In genomic region chr1:11650331-11650991, GRCh38 we compare ENCODE assay signal across 1 cellular context.
TF ChIP-seq lines count a peak whose summit lies in the region.

No MANE protein-coding gene starts in this region.

TF ChIP-seq in H1, 55 proteins besides CTCF, POLR2A, EP300 and RAD21 (continued from another document):
- TF ChIP-seq MAX (IDR thresholded peaks at IDR 0.05), result peak; percentile 72
- TF ChIP-seq GABPA (IDR thresholded peaks at IDR 0.05; ENCODE audit: borderline replicate concordance, insufficient read depth, low read length), result no peak
- TF ChIP-seq ATF2 (IDR thresholded peaks at IDR 0.05; ENCODE audit: low read length), result no peak
- no peak for TF ChIP-seq SAP30 (IDR thresholded peaks at IDR 0.05; ENCODE audit: insufficient read depth, insufficient replicate concordance, low read length)
- no peak for TF ChIP-seq CHD7 (IDR thresholded peaks at IDR 0.05; ENCODE audit: insufficient replicate concordance, low read length)
- TF ChIP-seq SRF (IDR thresholded peaks at IDR 0.05; ENCODE audit: low read depth, low read length), result no peak
- no peak for TF ChIP-seq TEAD4 (IDR thresholded peaks at IDR 0.05; ENCODE audit: low read depth, low read length)
- no peak for TF ChIP-seq RXRA (IDR thresholded peaks at IDR 0.05; ENCODE audit: insufficient read depth, low read depth, low read length)
- TF ChIP-seq SUZ12 (IDR thresholded peaks at IDR 0.05; ENCODE audit: low read length), result no peak
- peak; percentile 40 for TF ChIP-seq TAF7 (optimal IDR thresholded peaks at IDR 0.05; ENCODE audit: borderline replicate concordance, low read depth, low read length)
- TF ChIP-seq YY1 (IDR thresholded peaks at IDR 0.05; ENCODE audit: low read depth, low read length), result no peak
- TF ChIP-seq HDAC2 (IDR thresholded peaks at IDR 0.05; ENCODE audit: borderline replicate concordance in 1 of 2, low read depth in 2 of 2, low read length in 2 of 2), result peak in 1 of 2 experiments; percentile 65; a peak in 1 of 4 replicates
- TF ChIP-seq CHD2 (IDR thresholded peaks at IDR 0.05; ENCODE audit: low read length), result no peak
- TF ChIP-seq NRF1 (IDR thresholded peaks at IDR 0.05; ENCODE audit: low read depth, low read length), result no peak
- no peak for TF ChIP-seq TBP (IDR thresholded peaks at IDR 0.05; ENCODE audit: low read depth, low read length)
- TF ChIP-seq CBX5 (IDR thresholded peaks at IDR 0.05; ENCODE audit: low read depth, low read length), result no peak
- no peak for TF ChIP-seq TCF12 (IDR thresholded peaks at IDR 0.05; ENCODE audit: low read depth, low read length)
- TF ChIP-seq CEBPB (IDR thresholded peaks at IDR 0.05; ENCODE audit: low read depth, low read length), result no peak
- peak; percentile 31; the same call in 1 of the 2 replicates for TF ChIP-seq BACH1 (IDR thresholded peaks at IDR 0.05; ENCODE audit: low read length)
- no peak for TF ChIP-seq SIX5 (IDR thresholded peaks at IDR 0.05; ENCODE audit: low read depth, low read length)
- TF ChIP-seq ATF3 (IDR thresholded peaks at IDR 0.05; ENCODE audit: insufficient read depth, low read depth, low read length), result no peak
- no peak for TF ChIP-seq ASH2L (IDR thresholded peaks at IDR 0.05; ENCODE audit: low read length)
- no peak for TF ChIP-seq JUND (IDR thresholded peaks at IDR 0.05; ENCODE audit: low read length)
- TF ChIP-seq TAF1 (IDR thresholded peaks at IDR 0.05; ENCODE audit: low read depth, low read length), result no peak
- TF ChIP-seq RFX5 (IDR thresholded peaks at IDR 0.05; ENCODE audit: borderline replicate concordance, low read depth, low read length), result no peak
- no peak for TF ChIP-seq SP1 (IDR thresholded peaks at IDR 0.05; ENCODE audit: low read depth, low read length)
- no peak for TF ChIP-seq KDM5A (IDR thresholded peaks at IDR 0.05; ENCODE audit: low read length)
- no peak for TF ChIP-seq CBX8 (IDR thresholded peaks at IDR 0.05; ENCODE audit: borderline replicate concordance, low read depth, low read length)
- no peak for TF ChIP-seq HDAC6 (IDR thresholded peaks at IDR 0.05; ENCODE audit: low read depth, low read length)
- no peak for TF ChIP-seq SP4 (IDR thresholded peaks at IDR 0.05; ENCODE audit: low read length)
- no peak for TF ChIP-seq BRCA1 (IDR thresholded peaks at IDR 0.05; ENCODE audit: low read depth, low read length)
- no peak for TF ChIP-seq POLR2AphosphoS5 (IDR thresholded peaks at IDR 0.05; ENCODE audit: low read depth, low read length)
- TF ChIP-seq CHD1 (IDR thresholded peaks at IDR 0.05; ENCODE audit: low read depth, low read length), result no peak
- TF ChIP-seq POU5F1 (IDR thresholded peaks at IDR 0.05; ENCODE audit: low read depth, low read length), result no peak
- TF ChIP-seq JUN (IDR thresholded peaks at IDR 0.05; ENCODE audit: low read depth, low read length), result no peak
- TF ChIP-seq RBBP5 (IDR thresholded peaks at IDR 0.05; ENCODE audit: borderline replicate concordance, low read depth, low read length), result 0 out of 2 replicates have a peak, but pooled peaks have one; percentile 55
- TF ChIP-seq CTBP2 (IDR thresholded peaks at IDR 0.05; ENCODE audit: borderline replicate concordance, insufficient read depth, insufficient read length, low read length), result peak; percentile 79
- no peak for TF ChIP-seq SP2 (IDR thresholded peaks at IDR 0.05; ENCODE audit: low read length)
- peak; percentile 85 for TF ChIP-seq KDM1A (IDR thresholded peaks at IDR 0.05; ENCODE audit: borderline replicate concordance, low read length)
- no peak for TF ChIP-seq NANOG (IDR thresholded peaks at IDR 0.05; ENCODE audit: insufficient read depth, low read depth, low read length, poor library complexity, severe bottlenecking)
- TF ChIP-seq ZNF274 (IDR thresholded peaks at IDR 0.05; ENCODE audit: borderline replicate concordance, extremely low read depth, low read length), result no peak
- no peak for TF ChIP-seq EZH2 (IDR thresholded peaks at IDR 0.05; ENCODE audit: low read depth, low read length, severe bottlenecking)
- no peak for TF ChIP-seq MAFK (IDR thresholded peaks at IDR 0.05; ENCODE audit: low read depth, low read length)
- TF ChIP-seq USF2 (IDR thresholded peaks at IDR 0.05; ENCODE audit: low read length), result no peak
- no peak for TF ChIP-seq BCL11A (IDR thresholded peaks at IDR 0.05; ENCODE audit: low read depth in 2 of 2, low read length in 2 of 2)
- no peak for TF ChIP-seq CREB1 (IDR thresholded peaks at IDR 0.05)
- no peak for TF ChIP-seq GTF2F1 (IDR thresholded peaks at IDR 0.05; ENCODE audit: borderline replicate concordance, low read depth, low read length)
- TF ChIP-seq PHF8 (conservative IDR thresholded peaks at IDR 0.05; ENCODE audit: low read depth, low read length), result no peak
- TF ChIP-seq SIRT6 (IDR thresholded peaks at IDR 0.05; ENCODE audit: low read length), result no peak
- TF ChIP-seq E2F6 (IDR thresholded peaks at IDR 0.05), result no peak; the same call in 1 of the 2 replicates
- 0 out of 4 replicates have a peak, but pooled peaks of 1 of the 2 experiments have one; percentile 42 for TF ChIP-seq SIN3A (conservative IDR thresholded peaks at IDR 0.05 in 1 of 2, IDR thresholded peaks at IDR 0.05 in 1 of 2; ENCODE audit: low read depth in 1 of 2, low read length in 2 of 2)
- TF ChIP-seq RNF2 (IDR thresholded peaks at IDR 0.05; ENCODE audit: borderline replicate concordance, low read depth, low read length, missing control alignments, poor library complexity, severe bottlenecking), result no peak
